In genomic region chr11:14114269-14114668, GRCh38 we compare ENCODE assay signal across 17 cellular contexts.
DNase-seq lines count a peak whose midpoint lies in the region; TF ChIP-seq lines count a peak whose summit lies in the region.
"Had no signal": no experiment of that assay in that cellular context is flagged by ENCODE, and none has a peak within 500 bp of the region (broad histone marks: within the 10 kb centered on the region; RNA-seq: fewer than 3 reads in every experiment).

No MANE protein-coding gene starts in this region.

- no peak overlapping the region for H3K27ac Mint-ChIP-seq in MCF 10A (ENCODE audit: low read depth, unreplicated experiment)

- H3K4me1 ChIP-seq in breast epithelium (no peaks in the 10 kb centered on the region), iPS-15b (ENCODE audit: control insufficient read depth, insufficient read depth, low read length) (no peaks in the 10 kb centered on the region)
- H3K4me1 ChIP-seq: BLaER1 treated with 17β-estradiol and CSF1 and Interleukin-3, amounts not matched to agents 10 nM and 100 nM had no signal

- no peak overlapping the region for H3K4me3 ChIP-seq in breast epithelium
- H3K4me3 ChIP-seq in iPS-15b (ENCODE audit: low read depth, low read length) = no peak overlapping the region
- H3K4me3 ChIP-seq: BLaER1 treated with 17β-estradiol and CSF1 and Interleukin-3, amounts not matched to agents 10 nM and 100 nM had no signal

- H3K36me3 Mint-ChIP-seq in MCF 10A (ENCODE audit: insufficient read depth, unreplicated experiment) = no peaks in the 10 kb centered on the region

- H3K4me1 Mint-ChIP-seq in MCF 10A (ENCODE audit: insufficient read depth, unreplicated experiment) = peaks cover 11% of the 10 kb centered on the region

- BruUV-seq in MCF 10A (replicated peaks; lab: Mats Ljungman, UMichigan) = no TSS peak

- H3K27ac ChIP-seq in breast epithelium = no peak overlapping the region
- H3K27ac ChIP-seq: BLaER1 treated with 17β-estradiol and CSF1 and Interleukin-3, amounts not matched to agents 10 nM and 100 nM had no signal

- in situ Hi-C loops in GM13976 (cut with MboI; ENCODE audit: low sequenced_read_pairs, unreplicated experiment) = no loop called here

- H3K9me3 ChIP-seq in breast epithelium = no peaks in the 10 kb centered on the region
- no peaks in the 10 kb centered on the region for H3K9me3 ChIP-seq in iPS-15b (ENCODE audit: control insufficient read depth, insufficient read depth, low read length)
- H3K9me3 ChIP-seq: BLaER1 treated with 17β-estradiol and CSF1 and Interleukin-3, amounts not matched to agents 10 nM and 100 nM had no signal

- H3K36me3 ChIP-seq in breast epithelium = no peaks in the 10 kb centered on the region
- H3K36me3 ChIP-seq in iPS-15b (ENCODE audit: control insufficient read depth, insufficient read depth, low read length) = no peaks in the 10 kb centered on the region
- H3K36me3 ChIP-seq: BLaER1 treated with 17β-estradiol and CSF1 and Interleukin-3, amounts not matched to agents 10 nM and 100 nM had no signal

- CTCF ChIA-PET in MCF 10A (lab: Yijun Ruan, JAX) = interaction anchor here (0.7 to 3.3 kb wide), 3 partner anchors 34 to 130 kb away, joined by 3 to 11 read pairs (median 4); no protein-coding TSS in a partner anchor

- no peaks in the 10 kb centered on the region for H3K27me3 Mint-ChIP-seq in MCF 10A (ENCODE audit: insufficient read depth, unreplicated experiment)

- no peak overlapping the region for H3K4me3 Mint-ChIP-seq in MCF 10A (ENCODE audit: unreplicated experiment)

- intact Hi-C loops in MCF 10A (cut with micrococcal nuclease) = no loop called here
- intact Hi-C loops in breast epithelium (cut with DNase I; ENCODE audit: low total_unique reads) = no loop called here

- H3K9me3 Mint-ChIP-seq in MCF 10A (ENCODE audit: unreplicated experiment) = no peaks in the 10 kb centered on the region

- POLR2A ChIA-PET in MCF 10A (lab: Yijun Ruan, JAX) = interaction anchor here (0.6 to 0.9 kb wide), 2 partner anchors 10 to 60 kb away, joined by 3 to 4 read pairs; no protein-coding TSS in a partner anchor

- TF ChIP-seq CTCF in MCF 10A (IDR thresholded peaks at IDR 0.05; ENCODE audit: unreplicated experiment) (no peak), breast epithelium (IDR thresholded peaks at IDR 0.05) (no peak), GM13976 (IDR thresholded peaks at IDR 0.05; ENCODE audit: borderline replicate concordance, control extremely low read depth, extremely low read depth, insufficient read depth, missing control alignments) (no peak)

- H3K9ac ChIP-seq in iPS-15b (ENCODE audit: low read depth, low read length) = peak overlapping the region; percentile 16
- H3K9ac ChIP-seq: BLaER1 treated with 17β-estradiol and CSF1 and Interleukin-3, amounts not matched to agents 10 nM and 100 nM had no signal

- TF ChIP-seq POLR2A in breast epithelium (IDR thresholded peaks at IDR 0.05) = no peak

- DNase-seq in MCF 10A (ENCODE audit: unreplicated experiment) = peak; percentile 29
- no peak for DNase-seq in breast epithelium (ENCODE audit: low spot score in 2 of 2)
- peak; percentile 72 to 84 for DNase-seq in dermis microvascular lymphatic vessel endothelial cell (ENCODE audit: low read depth in 2 of 2)
- DNase-seq in renal cortical epithelial cell (ENCODE audit: low read depth) = peak; percentile 29
- DNase-seq in germinal center (ENCODE audit: low spot score) = no peak
- DNase-seq in NCI-H1105 (lab: John Stamatoyannopoulos, UW) = no peak
- DNase-seq in GM13976 (ENCODE audit: low spot score) = no peak
- DNase-seq: 8988T; DMS153; KG1; NCI-H1417 treated with DMSO at 0.1 percent for 48 hours; NCI-H2029; NCI-H524 treated with DMSO at 0.1 percent for 48 hours; NK-92 treated with Interleukin-12 subunit alpha and Interleukin-12 subunit beta, amount 100 ng/mL, for 24 hours; OCI-M1 had no signal

- H3K27me3 ChIP-seq in breast epithelium = no peaks in the 10 kb centered on the region
- H3K27me3 ChIP-seq in iPS-15b (ENCODE audit: control insufficient read depth, insufficient read depth, low read length) = no peaks in the 10 kb centered on the region
- H3K27me3 ChIP-seq: BLaER1 treated with 17β-estradiol and CSF1 and Interleukin-3, amounts not matched to agents 10 nM and 100 nM had no signal

Comparison
In these comparisons a context has a peak if more than half of its experiments do, and no peak if none do; other contexts are left out.
1. DNase-seq: peak in MCF 10A (single experiment), dermis microvascular lymphatic vessel endothelial cell (2 of 2) and renal cortical epithelial cell (single experiment); none in breast epithelium (0 of 2), germinal center (single experiment), NCI-H1105 (single experiment) and GM13976 (single experiment).